In the genomic region with DNA sequence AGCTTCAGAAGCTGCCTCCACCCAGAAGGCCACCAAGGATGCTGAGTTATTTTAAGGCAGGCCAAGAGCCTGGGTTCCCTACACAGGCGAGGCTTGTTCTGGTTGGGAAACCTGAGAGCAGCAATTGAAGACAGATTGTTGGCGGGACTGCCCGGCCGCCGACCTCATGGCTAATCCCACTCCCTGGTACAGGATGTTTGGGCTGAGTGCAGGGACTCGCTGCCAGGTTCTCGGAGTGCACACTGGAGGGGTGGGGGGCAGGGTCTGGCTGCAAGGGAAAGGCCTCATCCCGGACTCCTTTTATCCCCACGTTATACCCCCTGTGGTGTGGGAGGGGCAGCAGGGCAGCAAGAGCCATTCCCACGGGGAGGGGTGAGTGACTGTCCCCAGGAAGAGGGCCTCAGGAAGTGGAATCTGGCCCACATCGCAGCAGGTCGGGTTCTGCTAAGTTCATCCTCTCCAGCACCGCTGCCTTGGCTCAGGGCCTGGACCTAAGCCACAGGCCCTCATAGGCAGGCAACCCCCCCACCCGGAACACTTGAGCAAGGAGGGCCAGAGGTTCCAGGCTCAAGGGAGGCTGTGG, we compare ENCODE assay signal across 9 cellular contexts. TPM values are rescaled to one million over a fixed set of nuclear protein-coding genes. Genes with fewer than 3 reads are reported as not detected.
DNase-seq lines count a peak whose midpoint lies in the region; ATAC-seq and TF ChIP-seq lines count a peak whose summit lies in the region.
"Had no signal": no experiment of that assay in that cellular context is flagged by ENCODE, and none has a peak within 500 bp of the region (broad histone marks: within the 10 kb centered on the region; RNA-seq: fewer than 3 reads in every experiment).

No MANE protein-coding gene starts in this region.

- WGBS in liver: 50% methylated on average over 14 of the region's 14 CpGs

- peaks cover 0 to 6% (median 2%) of the 10 kb centered on the region in 4 donors for H3K4me1 ChIP-seq in liver (ENCODE audit: control insufficient read depth in 4 of 4, insufficient read depth in 4 of 4, low read length in 3 of 4)
- H3K4me1 ChIP-seq in upper lobe of right lung: no peaks in the 10 kb centered on the region

- H3K36me3 ChIP-seq in liver (ENCODE audit: control insufficient read depth in 4 of 4, insufficient read depth in 3 of 4, low read depth in 1 of 4, low read length in 3 of 4): no peaks in the 10 kb centered on the region
- no peaks in the 10 kb centered on the region for H3K36me3 ChIP-seq in upper lobe of right lung

- no peak for TF ChIP-seq RAD21 in liver (IDR thresholded peaks at IDR 0.05)

- intact Hi-C loops in upper lobe of right lung (cut with DNase I): no loop called here

- no peak overlapping the region for H3K9ac ChIP-seq in liver (ENCODE audit: low read depth in 1 of 2, low read length in 2 of 2)

- no peak overlapping the region for H3K4me3 ChIP-seq in liver (ENCODE audit: low read depth in 1 of 3, low read length in 3 of 3)
- no peak overlapping the region for H3K4me3 ChIP-seq in upper lobe of right lung

- H3K9me3 ChIP-seq in liver (ENCODE audit: control insufficient read depth in 4 of 4, low read length in 3 of 4): no peaks in the 10 kb centered on the region
- H3K9me3 ChIP-seq in upper lobe of right lung: no peaks in the 10 kb centered on the region

- peak overlapping the region; percentile 56 to 59 for H3K27ac ChIP-seq in liver (ENCODE audit: low read depth in 1 of 2, low read length in 2 of 2)
- no peak overlapping the region for H3K27ac ChIP-seq in upper lobe of right lung

- peak; percentile 53 to 55 for DNase-seq in NCI-H524 (lab: John Stamatoyannopoulos, UW)
- DNase-seq in NCI-H524 treated with DMSO at 0.1 percent for 48 hours (lab: John Stamatoyannopoulos, UW): no peak
- peak; percentile 36 for DNase-seq in dedifferentiated amniotic fluid mesenchymal stem cell (ENCODE audit: extremely low spot score)
- DNase-seq in upper lobe of right lung: peak; percentile 66
- DNase-seq in NCI-H1694 (lab: John Stamatoyannopoulos, UW): no peak
- DNase-seq in activated naive CD4-positive, alpha-beta T cell treated with Interleukin-2 at 50 U/mL for 16 hours: no peak
- DNase-seq: foreskin melanocyte had no signal

- TF ChIP-seq CTCF in liver (IDR thresholded peaks at IDR 0.05; ENCODE audit: low read depth, low read length, missing input control) (no peak), upper lobe of right lung (IDR thresholded peaks at IDR 0.05) (no peak)

- peak; percentile 48 for ATAC-seq in upper lobe of right lung
- ATAC-seq in HG03442 (IDR thresholded peaks at IDR 0.05; ENCODE audit: unreplicated experiment): no peak

- peaks cover 0 to 2% (median 0%) of the 10 kb centered on the region in 4 donors for H3K27me3 ChIP-seq in liver (ENCODE audit: control insufficient read depth in 4 of 4, insufficient read depth in 4 of 4, low read length in 3 of 4)
- peaks cover 4% of the 10 kb centered on the region for H3K27me3 ChIP-seq in upper lobe of right lung

TF ChIP-seq in liver, 16 proteins besides CTCF, POLR2A, EP300 and RAD21:
- peak; percentile 81 for TF ChIP-seq NR2F2 (IDR thresholded peaks at IDR 0.05)
- TF ChIP-seq TAF1 (conservative IDR thresholded peaks at IDR 0.05): no peak
- TF ChIP-seq, protein P1, sequence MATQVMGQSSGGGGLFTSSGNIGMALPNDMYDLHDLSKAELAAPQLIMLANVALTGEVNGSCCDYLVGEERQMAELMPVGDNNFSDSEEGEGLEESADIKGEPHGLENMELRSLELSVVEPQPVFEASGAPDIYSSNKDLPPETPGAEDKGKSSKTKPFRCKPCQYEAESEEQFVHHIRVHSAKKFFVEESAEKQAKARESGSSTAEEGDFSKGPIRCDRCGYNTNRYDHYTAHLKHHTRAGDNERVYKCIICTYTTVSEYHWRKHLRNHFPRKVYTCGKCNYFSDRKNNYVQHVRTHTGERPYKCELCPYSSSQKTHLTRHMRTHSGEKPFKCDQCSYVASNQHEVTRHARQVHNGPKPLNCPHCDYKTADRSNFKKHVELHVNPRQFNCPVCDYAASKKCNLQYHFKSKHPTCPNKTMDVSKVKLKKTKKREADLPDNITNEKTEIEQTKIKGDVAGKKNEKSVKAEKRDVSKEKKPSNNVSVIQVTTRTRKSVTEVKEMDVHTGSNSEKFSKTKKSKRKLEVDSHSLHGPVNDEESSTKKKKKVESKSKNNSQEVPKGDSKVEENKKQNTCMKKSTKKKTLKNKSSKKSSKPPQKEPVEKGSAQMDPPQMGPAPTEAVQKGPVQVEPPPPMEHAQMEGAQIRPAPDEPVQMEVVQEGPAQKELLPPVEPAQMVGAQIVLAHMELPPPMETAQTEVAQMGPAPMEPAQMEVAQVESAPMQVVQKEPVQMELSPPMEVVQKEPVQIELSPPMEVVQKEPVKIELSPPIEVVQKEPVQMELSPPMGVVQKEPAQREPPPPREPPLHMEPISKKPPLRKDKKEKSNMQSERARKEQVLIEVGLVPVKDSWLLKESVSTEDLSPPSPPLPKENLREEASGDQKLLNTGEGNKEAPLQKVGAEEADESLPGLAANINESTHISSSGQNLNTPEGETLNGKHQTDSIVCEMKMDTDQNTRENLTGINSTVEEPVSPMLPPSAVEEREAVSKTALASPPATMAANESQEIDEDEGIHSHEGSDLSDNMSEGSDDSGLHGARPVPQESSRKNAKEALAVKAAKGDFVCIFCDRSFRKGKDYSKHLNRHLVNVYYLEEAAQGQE (IDR thresholded peaks at IDR 0.05): no peak
- TF ChIP-seq, protein P2, sequence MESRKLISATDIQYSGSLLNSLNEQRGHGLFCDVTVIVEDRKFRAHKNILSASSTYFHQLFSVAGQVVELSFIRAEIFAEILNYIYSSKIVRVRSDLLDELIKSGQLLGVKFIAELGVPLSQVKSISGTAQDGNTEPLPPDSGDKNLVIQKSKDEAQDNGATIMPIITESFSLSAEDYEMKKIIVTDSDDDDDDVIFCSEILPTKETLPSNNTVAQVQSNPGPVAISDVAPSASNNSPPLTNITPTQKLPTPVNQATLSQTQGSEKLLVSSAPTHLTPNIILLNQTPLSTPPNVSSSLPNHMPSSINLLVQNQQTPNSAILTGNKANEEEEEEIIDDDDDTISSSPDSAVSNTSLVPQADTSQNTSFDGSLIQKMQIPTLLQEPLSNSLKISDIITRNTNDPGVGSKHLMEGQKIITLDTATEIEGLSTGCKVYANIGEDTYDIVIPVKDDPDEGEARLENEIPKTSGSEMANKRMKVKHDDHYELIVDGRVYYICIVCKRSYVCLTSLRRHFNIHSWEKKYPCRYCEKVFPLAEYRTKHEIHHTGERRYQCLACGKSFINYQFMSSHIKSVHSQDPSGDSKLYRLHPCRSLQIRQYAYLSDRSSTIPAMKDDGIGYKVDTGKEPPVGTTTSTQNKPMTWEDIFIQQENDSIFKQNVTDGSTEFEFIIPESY (IDR thresholded peaks at IDR 0.05): no peak
- no peak for TF ChIP-seq GABPA (IDR thresholded peaks at IDR 0.05 in 1 of 2, conservative IDR thresholded peaks at IDR 0.05 in 1 of 2)
- TF ChIP-seq HNF4G (IDR thresholded peaks at IDR 0.05): no peak
- TF ChIP-seq RXRA (IDR thresholded peaks at IDR 0.05): peak in 1 of 2 donors; percentile 21
- TF ChIP-seq SP1 (IDR thresholded peaks at IDR 0.05): peak; percentile 35
- TF ChIP-seq EGR1 (IDR thresholded peaks at IDR 0.05; ENCODE audit: low read depth in 2 of 2): no peak

RNA-seq across cellular contexts. Expression of a gene that starts 43.5 kb away (rescaled TPM):
- total RNA-seq in liver (10 to 100 TPM; 20.5 to 49.1 TPM), upper lobe of right lung (13.6 TPM)
- polyA plus RNA-seq in liver: 10 to 100 TPM; 11.5 to 18.1 TPM

Comparison
In these comparisons a context has a peak if more than half of its experiments do, and no peak if none do; other contexts are left out.
1. DNase-seq: peak in NCI-H524 (2 of 2), dedifferentiated amniotic fluid mesenchymal stem cell (single experiment) and upper lobe of right lung (single experiment); none in NCI-H524 treated with DMSO at 0.1 percent for 48 hours (single experiment), NCI-H1694 (single experiment) and activated naive CD4-positive, alpha-beta T cell treated with Interleukin-2 at 50 U/mL for 16 hours (single experiment).